In the genomic region with DNA sequence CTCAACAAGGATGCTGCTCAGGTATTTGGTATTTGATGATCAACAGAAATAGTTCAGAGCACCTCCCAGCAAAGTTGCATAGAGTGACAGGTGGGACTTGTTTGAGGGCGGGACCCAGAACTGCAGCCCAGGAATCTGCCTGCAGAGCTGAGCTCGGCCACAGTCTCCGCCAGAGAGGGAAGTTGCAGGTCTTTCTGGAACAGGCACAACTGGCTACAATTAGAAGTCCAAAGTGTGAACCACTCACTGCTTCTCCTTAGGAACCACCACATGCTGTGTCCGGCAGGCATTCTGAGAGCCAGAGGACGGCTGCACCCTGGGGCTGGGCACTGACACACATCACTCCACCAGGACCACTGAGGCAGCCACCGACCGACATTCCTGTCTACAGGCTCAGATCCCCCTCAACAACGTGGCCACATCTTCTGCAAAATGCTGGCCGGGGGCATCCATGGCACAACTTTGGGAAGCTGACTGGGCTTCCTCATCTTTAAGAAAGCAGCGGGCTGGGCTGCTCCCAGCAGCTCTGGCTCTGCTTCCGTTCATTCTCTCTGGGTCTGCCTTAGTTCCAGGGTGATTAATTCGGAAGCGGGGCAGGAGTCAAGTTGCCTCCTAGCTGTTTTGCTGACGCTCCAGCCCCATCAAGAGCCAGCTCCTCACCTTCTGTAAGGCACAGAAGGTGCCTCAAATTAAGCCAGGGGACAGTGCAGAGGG, we compare ENCODE assay signal across 11 cellular contexts. TPM values are rescaled to one million over a fixed set of nuclear protein-coding genes. Genes with fewer than 3 reads are reported as not detected.
DNase-seq lines count a peak whose midpoint lies in the region; ATAC-seq and TF ChIP-seq lines count a peak whose summit lies in the region.
"Had no signal": no experiment of that assay in that cellular context is flagged by ENCODE, and none has a peak within 500 bp of the region (broad histone marks: within the 10 kb centered on the region; RNA-seq: fewer than 3 reads in every experiment).

No MANE protein-coding gene starts in this region.

- H3K14ac ChIP-seq in mesenchymal stem cell (ENCODE audit: low read length in 2 of 2): no peak overlapping the region

- H4K8ac ChIP-seq in mesenchymal stem cell (ENCODE audit: low read length): no peak overlapping the region

- H3K9me3 ChIP-seq in HUES48 (ENCODE audit: control insufficient read depth, insufficient read depth, low read length): no peaks in the 10 kb centered on the region
- H3K9me3 ChIP-seq in endodermal cell (ENCODE audit: control insufficient read depth, low read length): peaks cover 6% of the 10 kb centered on the region
- H3K9me3 ChIP-seq in mesenchymal stem cell (ENCODE audit: control insufficient read depth, low read length): peaks cover 6% of the 10 kb centered on the region

- H2BK12ac ChIP-seq in mesenchymal stem cell (ENCODE audit: low read length in 2 of 2): no peak overlapping the region

- no peak overlapping the region for H3K27ac ChIP-seq in HUES48 (ENCODE audit: low read depth, low read length)
- no peak overlapping the region for H3K27ac ChIP-seq in endodermal cell (ENCODE audit: low read depth, low read length)
- H3K27ac ChIP-seq in mesenchymal stem cell (ENCODE audit: low read length, poor library complexity, severe bottlenecking): no peak overlapping the region

- H2BK5ac ChIP-seq in mesenchymal stem cell (ENCODE audit: low read depth, low read length, poor library complexity, severe bottlenecking): no peak overlapping the region

- no peak overlapping the region for H3K4ac ChIP-seq in mesenchymal stem cell (ENCODE audit: low read depth in 1 of 2, low read length in 2 of 2)

- H3K18ac ChIP-seq in mesenchymal stem cell (ENCODE audit: low read depth in 1 of 2, low read length in 2 of 2): no peak overlapping the region

- peak overlapping the region in 1 of 2 experiments; percentile 78 for H3K23ac ChIP-seq in mesenchymal stem cell (ENCODE audit: low read length in 2 of 2)

- TF ChIP-seq CTCF in endodermal cell (conservative IDR thresholded peaks at IDR 0.05): peak; percentile 25

- H3K4me1 ChIP-seq in HUES48 (ENCODE audit: control insufficient read depth, insufficient read depth, low read length) (peaks cover 7% of the 10 kb centered on the region), endodermal cell (ENCODE audit: control insufficient read depth, insufficient read depth, low read length) (no peaks in the 10 kb centered on the region), mesenchymal stem cell (ENCODE audit: control insufficient read depth, insufficient read depth, low read depth, low read length) (peaks cover 17% of the 10 kb centered on the region)

- peak overlapping the region; percentile 90 for H3K4me2 ChIP-seq in mesenchymal stem cell (ENCODE audit: low read length, poor library complexity, severe bottlenecking)

- DNase-seq in 8988T (peak; percentile 59), endodermal cell (peak; percentile 83), mesenchymal stem cell (peak; percentile 17), occipital lobe (lab: John Stamatoyannopoulos, UW) (no peak)
- DNase-seq in activated CD8-positive, alpha-beta T cell treated with anti-CD3 and anti-CD28 coated beads, Interleukin-2, amount 10 ng/mL, durations not matched to agents 7 days and 5 days: no peak
- DNase-seq: activated CD8-positive, alpha-beta memory T cell treated with anti-CD3 and anti-CD28 coated beads, Interleukin-2, amount 50 U/mL, for 48 hours had no signal

- ATAC-seq in HG02981 (IDR thresholded peaks at IDR 0.05; ENCODE audit: unreplicated experiment): no peak
- no peak for ATAC-seq in HG02870 (IDR thresholded peaks at IDR 0.05; ENCODE audit: unreplicated experiment)
- ATAC-seq in activated CD8-positive, alpha-beta T cell treated with anti-CD3 and anti-CD28 coated beads, Interleukin-2, amount 10 ng/mL, durations not matched to agents 7 days and 5 days: no peak

- H3K36me3 ChIP-seq in HUES48 (ENCODE audit: control insufficient read depth, insufficient read depth, low read length): no peaks in the 10 kb centered on the region
- H3K36me3 ChIP-seq in endodermal cell (ENCODE audit: control insufficient read depth, insufficient read depth, low read length): no peaks in the 10 kb centered on the region
- H3K36me3 ChIP-seq in mesenchymal stem cell (ENCODE audit: control insufficient read depth in 1 of 2, insufficient read depth in 2 of 2, low read depth in 1 of 2, low read length in 2 of 2): peaks cover 0 to 6% of the 10 kb centered on the region in 2 experiments

- H3K9ac ChIP-seq in HUES48 (ENCODE audit: low read depth, low read length) (no peak overlapping the region), endodermal cell (ENCODE audit: extremely low read depth, low read length, poor library complexity, severe bottlenecking) (no peak overlapping the region), mesenchymal stem cell (ENCODE audit: low read length) (no peak overlapping the region)

- POLR2A ChIA-PET in activated CD8-positive, alpha-beta T cell treated with anti-CD3 and anti-CD28 coated beads, Interleukin-2, amount 10 ng/mL, durations not matched to agents 7 days and 5 days (lab: Charles Lee): no interaction called here

- WGBS in endodermal cell (ENCODE audit: insufficient coverage in 1 of 2, insufficient read length in 1 of 2), 2 experiments: 29 to 46% methylated on average over 7 to 14 of the region's 14 CpGs
- WGBS in mesenchymal stem cell: 46% methylated on average over 14 of the region's 14 CpGs

- H3K4me3 ChIP-seq in HUES48 (ENCODE audit: low read depth, low read length) (peak overlapping the region; percentile 57), endodermal cell (ENCODE audit: low read length) (peak overlapping the region; percentile 62), mesenchymal stem cell (ENCODE audit: insufficient read depth in 1 of 2, low read depth in 1 of 2, low read length in 2 of 2) (peak overlapping the region; percentile 42 to 70)

- H3K27me3 ChIP-seq in HUES48 (ENCODE audit: control insufficient read depth, insufficient read depth, low read length): peaks cover 24% of the 10 kb centered on the region
- peaks cover 48% of the 10 kb centered on the region for H3K27me3 ChIP-seq in endodermal cell (ENCODE audit: control insufficient read depth, insufficient read depth, low read length, poor library complexity, severe bottlenecking)
- peaks cover 34 to 44% of the 10 kb centered on the region in 2 experiments for H3K27me3 ChIP-seq in mesenchymal stem cell (ENCODE audit: control insufficient read depth in 1 of 2, insufficient read depth in 1 of 2, low read length in 2 of 2)

- peaks cover 13% of the 10 kb centered on the region for H3K9me3 Mint-ChIP-seq in endodermal cell
- peaks cover 4% of the 10 kb centered on the region for H3K9me3 Mint-ChIP-seq in activated CD8-positive, alpha-beta T cell treated with anti-CD3 and anti-CD28 coated beads, Interleukin-2, amount 10 ng/mL, durations not matched to agents 7 days and 5 days (ENCODE audit: insufficient read depth)

- no peak overlapping the region for H4K91ac ChIP-seq in mesenchymal stem cell (ENCODE audit: low read length)

- peak overlapping the region; percentile 59 for H3K4me3 Mint-ChIP-seq in endodermal cell
- H3K4me3 Mint-ChIP-seq in activated CD8-positive, alpha-beta T cell treated with anti-CD3 and anti-CD28 coated beads, Interleukin-2, amount 10 ng/mL, durations not matched to agents 7 days and 5 days: no peak overlapping the region

- H3K27me3 Mint-ChIP-seq in endodermal cell (ENCODE audit: insufficient read depth): peaks cover 53% of the 10 kb centered on the region
- H3K27me3 Mint-ChIP-seq in activated CD8-positive, alpha-beta T cell treated with anti-CD3 and anti-CD28 coated beads, Interleukin-2, amount 10 ng/mL, durations not matched to agents 7 days and 5 days (ENCODE audit: low read depth): peaks cover 55% of the 10 kb centered on the region

- no peaks in the 10 kb centered on the region for H3K36me3 Mint-ChIP-seq in endodermal cell (ENCODE audit: low read depth)
- peaks cover 3% of the 10 kb centered on the region for H3K36me3 Mint-ChIP-seq in activated CD8-positive, alpha-beta T cell treated with anti-CD3 and anti-CD28 coated beads, Interleukin-2, amount 10 ng/mL, durations not matched to agents 7 days and 5 days (ENCODE audit: low read depth)

- H3K4me1 Mint-ChIP-seq in endodermal cell: peaks cover 4% of the 10 kb centered on the region
- H3K4me1 Mint-ChIP-seq in activated CD8-positive, alpha-beta T cell treated with anti-CD3 and anti-CD28 coated beads, Interleukin-2, amount 10 ng/mL, durations not matched to agents 7 days and 5 days (ENCODE audit: low read depth): no peaks in the 10 kb centered on the region

- no peak overlapping the region for H2AK5ac ChIP-seq in mesenchymal stem cell (ENCODE audit: low read length, severe bottlenecking)

- H2AFZ ChIP-seq in mesenchymal stem cell (ENCODE audit: low read depth, low read length): peak overlapping the region; percentile 16

- H2BK15ac ChIP-seq in mesenchymal stem cell (ENCODE audit: low read depth, poor library complexity, severe bottlenecking): no peak overlapping the region

- H3K27ac Mint-ChIP-seq in endodermal cell: no peak overlapping the region
- no peak overlapping the region for H3K27ac Mint-ChIP-seq in activated CD8-positive, alpha-beta T cell treated with anti-CD3 and anti-CD28 coated beads, Interleukin-2, amount 10 ng/mL, durations not matched to agents 7 days and 5 days

- CTCF ChIA-PET in activated CD8-positive, alpha-beta T cell treated with anti-CD3 and anti-CD28 coated beads, Interleukin-2, amount 10 ng/mL, durations not matched to agents 7 days and 5 days (lab: Charles Lee): interaction anchor here (0.6 kb wide), 1 partner anchor 348 kb away, joined by 3 read pairs; no protein-coding TSS in a partner anchor

- no peaks in the 10 kb centered on the region for H3K79me1 ChIP-seq in mesenchymal stem cell (replicated peaks; ENCODE audit: low read length, poor library complexity, severe bottlenecking)

- H2BK120ac ChIP-seq in mesenchymal stem cell (ENCODE audit: low read depth, low read length): no peak overlapping the region

RNA-seq across cellular contexts. Expression of a gene that starts 0.9 kb away (rescaled TPM):
- total RNA-seq in endodermal cell: under 1 TPM; 0.53 to 0.81 TPM
- polyA plus RNA-seq in endodermal cell (2013, experiment 1 of 2): 0.11 TPM
- 0.08 TPM for polyA plus RNA-seq in endodermal cell (2013, experiment 2 of 2)
- not detected for polyA plus RNA-seq in mesenchymal stem cell (2013, experiment 1 of 2)
- polyA plus RNA-seq in mesenchymal stem cell (2013, experiment 2 of 2): not detected
- not detected for total RNA-seq in occipital lobe
- total RNA-seq in activated CD8-positive, alpha-beta T cell treated with anti-CD3 and anti-CD28 coated beads, Interleukin-2, amount 10 ng/mL, durations not matched to agents 7 days and 5 days: not detected
- total RNA-seq: lung microvascular endothelial cell, NCI-H460 had no signal

Comparison
In these comparisons a context has a peak if more than half of its experiments do, and no peak if none do; other contexts are left out.
1. DNase-seq: peak in 8988T (single experiment), endodermal cell (single experiment) and mesenchymal stem cell (single experiment); none in occipital lobe (single experiment) and activated CD8-positive, alpha-beta T cell treated with anti-CD3 and anti-CD28 coated beads, Interleukin-2, amount 10 ng/mL, durations not matched to agents 7 days and 5 days (single experiment).
2. Peak in every context shown above with its lines, with median percentiles within 50 percentile points of each other: H3K4me3 ChIP-seq.